Comparison of ENCODE assay signal across 17 cellular contexts in the genomic region with DNA sequence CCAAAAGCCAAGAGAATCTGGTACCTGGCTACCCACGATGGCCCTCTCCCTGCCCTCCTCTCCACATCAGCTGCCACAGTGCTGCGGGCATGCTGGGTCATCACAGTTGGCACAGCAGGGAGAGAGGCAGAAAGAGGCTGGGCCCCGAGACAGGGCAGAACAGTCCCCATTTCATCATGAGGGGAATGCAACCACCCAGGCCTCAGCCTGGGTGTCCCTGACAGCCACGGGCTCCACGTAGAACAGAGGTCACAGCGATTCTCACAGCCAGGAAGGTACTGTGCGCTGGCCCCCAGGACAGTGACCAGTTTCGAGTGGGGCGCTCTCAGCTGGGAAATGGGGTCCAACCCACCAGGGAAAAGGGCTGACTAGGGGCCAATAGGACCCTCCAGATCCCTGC. TPM values are rescaled to one million over a fixed set of nuclear protein-coding genes. Genes with fewer than 3 reads are reported as not detected.
DNase-seq lines count a peak whose midpoint lies in the region; ATAC-seq and TF ChIP-seq lines count a peak whose summit lies in the region.
"Had no signal": no experiment of that assay in that cellular context is flagged by ENCODE, and none has a peak within 500 bp of the region (broad histone marks: within the 10 kb centered on the region; RNA-seq: fewer than 3 reads in every experiment).

No MANE protein-coding gene starts in this region.

- no peaks in the 10 kb centered on the region for H4K20me1 ChIP-seq in IMR-90 (ENCODE audit: insufficient read depth, low read length)

- H3K4me2 ChIP-seq in IMR-90 (ENCODE audit: low read depth, low read length) (no peak overlapping the region), trophoblast cell (ENCODE audit: low read length) (no peak overlapping the region)

- no peak overlapping the region for H4K12ac ChIP-seq in trophoblast cell (ENCODE audit: low read depth, low read length)

- H3K14ac ChIP-seq in IMR-90 (replicated peaks; ENCODE audit: low read depth, low read length) (peak overlapping the region; percentile 25; the same call in 1 of the 2 replicates), trophoblast cell (ENCODE audit: low read length) (peak overlapping the region; percentile 9)

- DNase-seq in IMR-90 (no peak), body of pancreas (no peak), right lobe of liver (no peak), trophoblast cell (no peak), HPDE6-E6E7 (ENCODE audit: extremely low spot score) (no peak), MCF 10A (ENCODE audit: unreplicated experiment) (no peak)
- no peak for DNase-seq in naive thymus-derived CD8-positive, alpha-beta T cell
- DNase-seq: CD8-positive, alpha-beta T cell; COR-L47; EL; HFFc6 had no signal

- H2AK9ac ChIP-seq in IMR-90 (replicated peaks; ENCODE audit: low read depth, low read length, poor library complexity): no peak overlapping the region

- H3K9me3 ChIP-seq in IMR-90 (ENCODE audit: control insufficient read depth, insufficient read depth, low read length) (no peaks in the 10 kb centered on the region), body of pancreas (no peaks in the 10 kb centered on the region), right lobe of liver (no peaks in the 10 kb centered on the region), trophoblast cell (ENCODE audit: insufficient read depth, low read depth, low read length) (no peaks in the 10 kb centered on the region)
- H3K9me3 ChIP-seq: HAP-1 had no signal

- peaks cover 15% of the 10 kb centered on the region for H3K9me1 ChIP-seq in IMR-90 (ENCODE audit: insufficient read depth, low read length)

- H2AK5ac ChIP-seq in IMR-90 (ENCODE audit: low read depth, low read length) (peak overlapping the region; percentile 48; the same call in 1 of the 2 replicates), trophoblast cell (ENCODE audit: low read length) (peak overlapping the region; percentile 59)

- H2AFZ ChIP-seq in IMR-90 (replicated peaks; ENCODE audit: low read length, poor library complexity) (no peak overlapping the region), trophoblast cell (ENCODE audit: insufficient read depth, low read length, poor library complexity) (no peak overlapping the region)

- H3K4me3 ChIP-seq in IMR-90 (ENCODE audit: insufficient read depth, low read depth, low read length) (no peak overlapping the region), body of pancreas (no peak overlapping the region), right lobe of liver (no peak overlapping the region), trophoblast cell (ENCODE audit: low read depth, low read length) (no peak overlapping the region)
- H3K4me3 ChIP-seq: HAP-1 had no signal

- H3K36me3 Mint-ChIP-seq in MCF 10A (ENCODE audit: insufficient read depth, unreplicated experiment): no peaks in the 10 kb centered on the region
- peaks cover 0 to 21% (median 0%) of the 10 kb centered on the region in 3 donors for H3K36me3 Mint-ChIP-seq in naive thymus-derived CD8-positive, alpha-beta T cell
- H3K36me3 Mint-ChIP-seq: CD14-positive monocyte; CD8-positive, alpha-beta T cell; IgD-negative memory B cell had no signal

- H4K5ac ChIP-seq in IMR-90 (ENCODE audit: low read depth, low read length): no peak overlapping the region

- in situ Hi-C loops in IMR-90 (cut with MboI; ENCODE audit: low sequenced_read_pairs): no loop called here

- TF ChIP-seq POLR2A in IMR-90 (IDR thresholded peaks at IDR 0.05; ENCODE audit: low read depth, low read length): no peak
- TF ChIP-seq POLR2A in body of pancreas (IDR thresholded peaks at IDR 0.05): no peak
- no peak for TF ChIP-seq POLR2A in right lobe of liver (IDR thresholded peaks at IDR 0.05)

- H3K4me3 Mint-ChIP-seq in MCF 10A (ENCODE audit: unreplicated experiment): no peak overlapping the region
- no peak overlapping the region for H3K4me3 Mint-ChIP-seq in naive thymus-derived CD8-positive, alpha-beta T cell
- H3K4me3 Mint-ChIP-seq: CD14-positive monocyte; CD8-positive, alpha-beta T cell; HFFc6; IgD-negative memory B cell had no signal

- H3K23ac ChIP-seq in IMR-90 (ENCODE audit: low read depth, low read length): no peak overlapping the region
- no peak overlapping the region for H3K23ac ChIP-seq in trophoblast cell (ENCODE audit: low read length)

- no peak for TF ChIP-seq RAD21 in IMR-90 (IDR thresholded peaks at IDR 0.05; ENCODE audit: low read length)

- H3K9ac ChIP-seq in IMR-90 (ENCODE audit: low read depth, low read length) (no peak overlapping the region), trophoblast cell (ENCODE audit: low read length) (no peak overlapping the region)

- peak overlapping the region; percentile 72 for H2BK12ac ChIP-seq in trophoblast cell (ENCODE audit: low read length)

- no peak overlapping the region for H3K56ac ChIP-seq in IMR-90 (ENCODE audit: extremely low read depth, insufficient read depth, low read length)

- no peaks in the 10 kb centered on the region for H3K79me2 ChIP-seq in trophoblast cell (ENCODE audit: control insufficient read depth, insufficient read depth, low read length, poor library complexity)

- CTCF ChIA-PET in IMR-90 (lab: Yijun Ruan, JAX) (no interaction called here), MCF 10A (lab: Yijun Ruan, JAX) (no interaction called here)

- H2BK20ac ChIP-seq in IMR-90 (ENCODE audit: low read depth, low read length): peak overlapping the region; percentile 71; the same call in 1 of the 2 replicates

- peaks cover 24% of the 10 kb centered on the region for H3K4me1 Mint-ChIP-seq in MCF 10A (ENCODE audit: insufficient read depth, unreplicated experiment)
- peaks cover 0 to 13% (median 6%) of the 10 kb centered on the region in 4 donors for H3K4me1 Mint-ChIP-seq in naive thymus-derived CD8-positive, alpha-beta T cell
- H3K4me1 Mint-ChIP-seq: IgD-negative memory B cell had no signal

- POLR2A ChIA-PET in IMR-90 (lab: Charles Lee; ENCODE audit: unreplicated experiment): no interaction called here
- POLR2A ChIA-PET in MCF 10A (lab: Yijun Ruan, JAX): interaction anchor here (0.6 kb wide), 1 partner anchor 174 kb away, joined by 3 read pairs; no protein-coding TSS in a partner anchor
- POLR2A ChIA-PET in naive thymus-derived CD8-positive, alpha-beta T cell (lab: Charles Lee): no interaction called here

- peaks cover 19% of the 10 kb centered on the region for H3K4me1 ChIP-seq in IMR-90 (ENCODE audit: control insufficient read depth, insufficient read depth, low read length)
- peaks cover 49% of the 10 kb centered on the region for H3K4me1 ChIP-seq in body of pancreas
- peaks cover 0 to 70% (median 32%) of the 10 kb centered on the region in 4 donors for H3K4me1 ChIP-seq in right lobe of liver
- H3K4me1 ChIP-seq in trophoblast cell (ENCODE audit: control insufficient read depth in 1 of 2, insufficient read depth in 2 of 2, low read length in 2 of 2): peaks cover 30 to 36% of the 10 kb centered on the region in 2 experiments
- H3K4me1 ChIP-seq: HAP-1 had no signal

- no peak overlapping the region for H3K27ac Mint-ChIP-seq in MCF 10A (ENCODE audit: low read depth, unreplicated experiment)
- H3K27ac Mint-ChIP-seq in naive thymus-derived CD8-positive, alpha-beta T cell: no peak overlapping the region
- H3K27ac Mint-ChIP-seq: CD14-positive monocyte; CD8-positive, alpha-beta T cell; IgD-negative memory B cell had no signal

- H3K4ac ChIP-seq in IMR-90 (ENCODE audit: low read depth, low read length) (peak overlapping the region; percentile 71), trophoblast cell (ENCODE audit: low read depth, low read length) (peak overlapping the region; percentile 37)

- H3K27ac ChIP-seq in IMR-90 (ENCODE audit: insufficient read depth, low read length): no peak overlapping the region
- peak overlapping the region; percentile 7 to 86 (median 82) for H3K27ac ChIP-seq in body of pancreas
- H3K27ac ChIP-seq in right lobe of liver: peak overlapping the region; percentile 93 to 98 (median 94)
- no peak overlapping the region for H3K27ac ChIP-seq in trophoblast cell (ENCODE audit: low read depth, low read length)
- H3K27ac ChIP-seq: HL-60 had no signal

- dilution Hi-C loops in IMR-90 (cut with HindIII; ENCODE audit: low sequenced_read_pairs, unreplicated experiment): no loop called here

- H2BK5ac ChIP-seq in IMR-90 (ENCODE audit: low read depth, low read length, poor library complexity, severe bottlenecking): no peak overlapping the region
- peak overlapping the region; percentile 42 for H2BK5ac ChIP-seq in trophoblast cell (ENCODE audit: low read depth, low read length, poor library complexity)

- H3K36me3 ChIP-seq in IMR-90 (ENCODE audit: control insufficient read depth, insufficient read depth, low read length) (no peaks in the 10 kb centered on the region), body of pancreas (replicated peaks in 1 of 2; ENCODE audit: insufficient read depth in 1 of 2, low read depth in 2 of 2) (no peaks in the 10 kb centered on the region), right lobe of liver (no peaks in the 10 kb centered on the region), trophoblast cell (ENCODE audit: control insufficient read depth in 1 of 2, insufficient read depth in 2 of 2, low read length in 2 of 2) (no peaks in the 10 kb centered on the region)
- H3K36me3 ChIP-seq: HAP-1 had no signal

- ATAC-seq in IMR-90 (ENCODE audit: low read depth) (no peak), body of pancreas (no peak), right lobe of liver (peak in 3 of 4 donors; percentile 2 to 17 (median 8))
- no peak for ATAC-seq in naive thymus-derived CD8-positive, alpha-beta T cell
- ATAC-seq: CD8-positive, alpha-beta T cell had no signal

- no peaks in the 10 kb centered on the region for H3K79me1 ChIP-seq in IMR-90 (ENCODE audit: low read depth in 1 of 2, low read length in 2 of 2)
- peaks cover 19% of the 10 kb centered on the region for H3K79me1 ChIP-seq in trophoblast cell (ENCODE audit: low read length)

- peak overlapping the region; percentile 28; the same call in 1 of the 2 replicates for H4K91ac ChIP-seq in IMR-90 (ENCODE audit: insufficient read depth, low read depth, low read length)
- H4K91ac ChIP-seq in trophoblast cell (ENCODE audit: low read depth, low read length): peak overlapping the region; percentile 66

- TF ChIP-seq CTCF in IMR-90 (conservative IDR thresholded peaks at IDR 0.05; ENCODE audit: low read depth, low read length) (no peak), body of pancreas (IDR thresholded peaks at IDR 0.05) (no peak), right lobe of liver (IDR thresholded peaks at IDR 0.05) (no peak), MCF 10A (IDR thresholded peaks at IDR 0.05; ENCODE audit: unreplicated experiment) (no peak)

- intact Hi-C loops in IMR-90 (cut with micrococcal nuclease): no loop called here
- intact Hi-C loops in body of pancreas (cut with DNase I): no loop called here
- intact Hi-C loops in right lobe of liver (cut with DNase I): no loop called here
- intact Hi-C loops in MCF 10A (cut with micrococcal nuclease): no loop called here

- no peaks in the 10 kb centered on the region for H3K27me3 ChIP-seq in IMR-90 (ENCODE audit: control insufficient read depth, insufficient read depth, low read length)
- H3K27me3 ChIP-seq in body of pancreas: no peaks in the 10 kb centered on the region
- H3K27me3 ChIP-seq in right lobe of liver: no peaks in the 10 kb centered on the region
- H3K27me3 ChIP-seq in trophoblast cell (ENCODE audit: insufficient read depth, low read length): no peaks in the 10 kb centered on the region

- H3K18ac ChIP-seq in IMR-90 (ENCODE audit: low read depth, low read length) (no peak overlapping the region; the same call in 1 of the 2 replicates), trophoblast cell (ENCODE audit: low read length) (no peak overlapping the region)

- no TSS peak for BruUV-seq in IMR-90 (replicated peaks; lab: Mats Ljungman, UMichigan)
- no TSS peak for BruUV-seq in MCF 10A (replicated peaks; lab: Mats Ljungman, UMichigan)

- H4K8ac ChIP-seq in IMR-90 (ENCODE audit: low read depth in 2 of 2, low read length in 2 of 2) (no peak overlapping the region), trophoblast cell (ENCODE audit: low read depth, low read length) (no peak overlapping the region)

- 95% methylated on average over 7 of the region's 9 CpGs; no CpG with 5 or more reads in 1 of the 2 experiments for WGBS in IMR-90 (ENCODE audit: extremely low coverage in 2 of 2, insufficient read length in 1 of 2), 2 experiments
- WGBS in body of pancreas, 2 donors: 93 to 96% methylated on average over 4 to 9 of the region's 9 CpGs
- WGBS in right lobe of liver (ENCODE audit: insufficient coverage, low coverage, low lambda C conversion rate, missing lambda C conversion rate): 56% methylated on average over 5 of the region's 9 CpGs
- no CpG with 5 or more reads among the region's 9 CpGs for WGBS in trophoblast cell (ENCODE audit: extremely low coverage, insufficient coverage, insufficient read length)

- H3K27me3 Mint-ChIP-seq in MCF 10A (ENCODE audit: insufficient read depth, unreplicated experiment): no peaks in the 10 kb centered on the region
- H3K27me3 Mint-ChIP-seq in naive thymus-derived CD8-positive, alpha-beta T cell: no peaks in the 10 kb centered on the region

- no peaks in the 10 kb centered on the region for H3K9me3 Mint-ChIP-seq in MCF 10A (ENCODE audit: unreplicated experiment)
- no peaks in the 10 kb centered on the region for H3K9me3 Mint-ChIP-seq in naive thymus-derived CD8-positive, alpha-beta T cell
- H3K9me3 Mint-ChIP-seq: CD8-positive, alpha-beta T cell; HFFc6; IgD-negative memory B cell had no signal

- peak overlapping the region; percentile 50 for H2BK120ac ChIP-seq in IMR-90 (ENCODE audit: low read depth, low read length)
- H2BK120ac ChIP-seq in trophoblast cell (ENCODE audit: insufficient read depth, low read length, poor library complexity): peak overlapping the region; percentile 2

- peak overlapping the region; percentile 33; the same call in 1 of the 3 replicates for H2BK15ac ChIP-seq in IMR-90 (ENCODE audit: low read depth, low read length)

RNA-seq across cellular contexts. Expression of gene LIPC, which starts 6.3 kb away (rescaled TPM):
- under 0.01 TPM in 1 of 2 replicates, not detected in the other for total RNA-seq in IMR-90 (2012; rRNA removed)
- polyA plus RNA-seq in IMR-90 (2012; rRNA removed): 0.07 and 0.14 TPM in 2 replicates
- 0.05 and 0.19 TPM in 2 replicates for polyA plus RNA-seq in IMR-90 (2012; cell fraction: cytosol; rRNA removed)
- polyA plus RNA-seq in IMR-90 (2012; cell fraction: nucleus; rRNA removed; ENCODE audit: low replicate concordance): 0.12 TPM in 1 of 2 replicates, not detected in the other
- 1 to 10 TPM; 1.6 to 2.3 TPM for total RNA-seq in body of pancreas
- 100 to 1,000 TPM in 2 of 6 experiments, 10 to 100 TPM in 4; 31.1 to 213 (median 86.1) TPM for total RNA-seq in right lobe of liver
- 0.05 and 0.07 TPM in 2 replicates for polyA plus RNA-seq in trophoblast cell (2013)
- not detected in 2 replicates for total RNA-seq in MCF 10A (2022)
- 1 to 10 TPM; 4.2 to 4.4 TPM for total RNA-seq in naive thymus-derived CD8-positive, alpha-beta T cell
- polyA plus RNA-seq in naive thymus-derived CD8-positive, alpha-beta T cell: 1 to 10 TPM in 1 of 3 donors, under 1 TPM in 2; 0.64 to 2.9 (median 0.69) TPM
- total RNA-seq: A673, H1, HFFc6 had no signal
- polyA plus RNA-seq: H1 had no signal

Comparison
In these comparisons a context has a peak if more than half of its experiments do, and no peak if none do; other contexts are left out.
1. ATAC-seq: peak in right lobe of liver (3 of 4); none in IMR-90 (single experiment), body of pancreas (single experiment) and naive thymus-derived CD8-positive, alpha-beta T cell (0 of 2).
2. H3K27ac ChIP-seq: peak in body of pancreas (4 of 4) and right lobe of liver (3 of 3); none in IMR-90 (single experiment) and trophoblast cell (single experiment).
3. RNA of gene LIPC, which starts 6.3 kb away (total RNA-seq): 31.1 to 213 TPM in right lobe of liver; 4.2 to 4.4 TPM in naive thymus-derived CD8-positive, alpha-beta T cell, 1.6 to 2.3 TPM in body of pancreas, under 0.01 TPM in IMR-90 and not detected in MCF 10A; every median in the first group is over 4 times any median in the second.